Comparison of ENCODE assay signal across 30 cellular contexts in genomic region chr14:104887623-104888488, GRCh38. TPM values are rescaled to one million over a fixed set of nuclear protein-coding genes. Genes with fewer than 3 reads are reported as not detected.
A peak's percentile ranks its signal among the peaks of the same experiment; 100 is the strongest.
DNase-seq lines count a peak whose midpoint lies in the region; ATAC-seq, FAIRE-seq and TF ChIP-seq lines count a peak whose summit lies in the region.
"Had no signal": no experiment of that assay in that cellular context is flagged by ENCODE, and none has a peak within 500 bp of the region (broad histone marks: within the 10 kb centered on the region; RNA-seq: fewer than 3 reads in every experiment).

No MANE protein-coding gene starts in this region.

- no peaks in the 10 kb centered on the region for H3K4me1 Mint-ChIP-seq in stimulated activated memory B cell treated with anti-CD40 and anti-IgM and Interleukin-4, amounts not matched to agents 10 μg/mL and 1 μg/mL and 100 μg/mL, for 72 hours
- H3K4me1 Mint-ChIP-seq: activated CD8-positive, alpha-beta memory T cell treated with anti-CD3 and anti-CD28 coated beads, Interleukin-2, amount 10 ng/mL, durations not matched to agents 7 days and 5 days had no signal

- no peaks in the 10 kb centered on the region for H3K36me3 Mint-ChIP-seq in stimulated activated memory B cell treated with anti-CD40 and anti-IgM and Interleukin-4, amounts not matched to agents 10 μg/mL and 1 μg/mL and 100 μg/mL, for 72 hours
- H3K36me3 Mint-ChIP-seq: activated CD8-positive, alpha-beta memory T cell treated with anti-CD3 and anti-CD28 coated beads, Interleukin-2, amount 10 ng/mL, durations not matched to agents 7 days and 5 days had no signal

- no peaks in the 10 kb centered on the region for H4K20me1 ChIP-seq in HepG2 (ENCODE audit: insufficient read depth, low read length)

- H3K4me1 ChIP-seq in RWPE2 (ENCODE audit: insufficient read depth, poor library complexity, severe bottlenecking) (no peaks in the 10 kb centered on the region), HepG2 (ENCODE audit: insufficient read depth, low read length) (no peaks in the 10 kb centered on the region)
- H3K4me1 ChIP-seq: adrenal gland, uterus had no signal

- H3K27ac ChIP-seq in RWPE2 (ENCODE audit: poor library complexity, severe bottlenecking) (no peak overlapping the region), HepG2 (ENCODE audit: extremely low read length, insufficient read depth, low read length) (no peak overlapping the region), coronary artery (no peak overlapping the region)
- H3K27ac ChIP-seq: adrenal gland, epithelial cell of prostate, hepatocyte, skin epidermis, uterus had no signal

- H3K27me3 Mint-ChIP-seq in stimulated activated memory B cell treated with anti-CD40 and anti-IgM and Interleukin-4, amounts not matched to agents 10 μg/mL and 1 μg/mL and 100 μg/mL, for 72 hours, result peaks cover 48% of the 10 kb centered on the region
- H3K27me3 Mint-ChIP-seq: activated CD8-positive, alpha-beta memory T cell treated with anti-CD3 and anti-CD28 coated beads, Interleukin-2, amount 10 ng/mL, durations not matched to agents 7 days and 5 days; dendritic cell treated with granulocyte-macrophage colony-stimulating factor and Interleukin-4, amounts not matched to agents 40 ng/mL and 50 ng/mL, for 4 days had no signal

- H3K4me3 Mint-ChIP-seq in stimulated activated memory B cell treated with anti-CD40 and anti-IgM and Interleukin-4, amounts not matched to agents 10 μg/mL and 1 μg/mL and 100 μg/mL, for 72 hours, result no peak overlapping the region
- H3K4me3 Mint-ChIP-seq: activated CD8-positive, alpha-beta memory T cell treated with anti-CD3 and anti-CD28 coated beads, Interleukin-2, amount 10 ng/mL, durations not matched to agents 7 days and 5 days; dendritic cell treated with granulocyte-macrophage colony-stimulating factor and Interleukin-4, amounts not matched to agents 40 ng/mL and 50 ng/mL, for 4 days had no signal

- H3K4me2 ChIP-seq in HepG2 (ENCODE audit: low read depth, low read length), result no peak overlapping the region
- H3K4me2 ChIP-seq: hepatocyte had no signal

- no peak overlapping the region for H3K9ac ChIP-seq in HepG2 (ENCODE audit: insufficient read depth, low read depth, low read length)

- TF ChIP-seq POLR2A in HepG2 (IDR thresholded peaks at IDR 0.05; ENCODE audit: insufficient read depth in 1 of 2, low read depth in 2 of 2, low read length in 2 of 2), result no peak

- ATAC-seq in RWPE2 (ENCODE audit: low read depth) (no peak), HepG2 (no peak)
- ATAC-seq in stimulated activated memory B cell treated with anti-CD40 and anti-IgM and Interleukin-4, amounts not matched to agents 10 μg/mL and 1 μg/mL and 100 μg/mL, for 72 hours, result peak; percentile 2
- ATAC-seq: activated CD8-positive, alpha-beta memory T cell treated with anti-CD3 and anti-CD28 coated beads, Interleukin-2, amount 10 ng/mL, durations not matched to agents 7 days and 5 days had no signal

- peaks cover 58% of the 10 kb centered on the region for H3K36me3 ChIP-seq in RWPE2 (ENCODE audit: low read depth)
- H3K36me3 ChIP-seq in HepG2 (replicated peaks in 1 of 2; ENCODE audit: control insufficient read depth in 1 of 2, insufficient read depth in 2 of 2, low read length in 2 of 2), result peaks cover 4 to 7% of the 10 kb centered on the region in 2 experiments; a peak in 2 of 5 replicates
- H3K36me3 ChIP-seq: uterus had no signal

- TF ChIP-seq RAD21 in HepG2 (CRISPR knock-in tag; IDR thresholded peaks at IDR 0.05), result no peak

- H3K9me3 ChIP-seq in RWPE2 (ENCODE audit: severe bottlenecking) (no peaks in the 10 kb centered on the region), HepG2 (ENCODE audit: low read length) (no peaks in the 10 kb centered on the region)
- H3K9me3 ChIP-seq: adrenal gland, uterus had no signal

- peaks cover 10% of the 10 kb centered on the region for H3K9me3 Mint-ChIP-seq in stimulated activated memory B cell treated with anti-CD40 and anti-IgM and Interleukin-4, amounts not matched to agents 10 μg/mL and 1 μg/mL and 100 μg/mL, for 72 hours
- H3K9me3 Mint-ChIP-seq: dendritic cell treated with granulocyte-macrophage colony-stimulating factor and Interleukin-4, amounts not matched to agents 40 ng/mL and 50 ng/mL, for 4 days had no signal

- TF ChIP-seq CTCF in RWPE2 (IDR thresholded peaks at IDR 0.05; ENCODE audit: poor library complexity, severe bottlenecking), result no peak
- TF ChIP-seq CTCF in HepG2 (CRISPR knock-in tag; IDR thresholded peaks at IDR 0.05), result no peak
- no peak for TF ChIP-seq CTCF in coronary artery (IDR thresholded peaks at IDR 0.05)

- H3K27me3 ChIP-seq in RWPE2 (ENCODE audit: insufficient read depth, poor library complexity, severe bottlenecking) (no peaks in the 10 kb centered on the region), HepG2 (ENCODE audit: control insufficient read depth in 1 of 2, insufficient read depth in 2 of 2, low read length in 2 of 2) (no peaks in the 10 kb centered on the region)
- H3K27me3 ChIP-seq: adrenal gland, hepatocyte, uterus had no signal

- no peaks in the 10 kb centered on the region for H3K79me2 ChIP-seq in HepG2 (ENCODE audit: insufficient read depth, low read length)
- H3K79me2 ChIP-seq: hepatocyte had no signal

- TF ChIP-seq EP300 in HepG2 (IDR thresholded peaks at IDR 0.05; ENCODE audit: low read depth in 2 of 2, low read length in 2 of 2), result no peak
- no peak for TF ChIP-seq EP300 in HepG2 (CRISPR knock-in tag; IDR thresholded peaks at IDR 0.05; ENCODE audit: borderline replicate concordance)

- H3K4me3 ChIP-seq in RWPE2 (ENCODE audit: severe bottlenecking) (no peak overlapping the region), HepG2 (replicated peaks in 1 of 3; ENCODE audit: insufficient read depth in 1 of 3, low read depth in 2 of 3, low read length in 3 of 3) (no peak overlapping the region), coronary artery (no peak overlapping the region)
- H3K4me3 ChIP-seq: adrenal gland, hepatocyte, skin epidermis, uterus had no signal

- no peak for FAIRE-seq in HepG2 (lab: Jason Lieb, UNC)
- FAIRE-seq: bronchial epithelial cell, D721Med, GM18507, islet of Langerhans had no signal

- H3K27ac Mint-ChIP-seq in stimulated activated memory B cell treated with anti-CD40 and anti-IgM and Interleukin-4, amounts not matched to agents 10 μg/mL and 1 μg/mL and 100 μg/mL, for 72 hours, result no peak overlapping the region
- H3K27ac Mint-ChIP-seq: activated CD8-positive, alpha-beta memory T cell treated with anti-CD3 and anti-CD28 coated beads, Interleukin-2, amount 10 ng/mL, durations not matched to agents 7 days and 5 days; dendritic cell treated with granulocyte-macrophage colony-stimulating factor and Interleukin-4, amounts not matched to agents 40 ng/mL and 50 ng/mL, for 4 days had no signal

- CTCF ChIA-PET in HepG2 (lab: Yijun Ruan, JAX; ENCODE audit: low intra/inter-chr PET ratio, low total read pairs), result no interaction called here

- in situ Hi-C loops in HepG2 (cut with HindIII; ENCODE audit: extremely low pct_ligation_motif_present, low pct_unique_long_range_greater_than_20kb), result no loop called here

- no CpG with 5 or more reads among the region's 33 CpGs for WGBS in HepG2 (ENCODE audit: low lambda C conversion rate)

- POLR2A ChIA-PET in HepG2 (lab: Yijun Ruan, JAX), result no interaction called here

- intact Hi-C loops in HepG2 (cut with micrococcal nuclease; ENCODE audit: unreplicated experiment), result no loop called here

- BruUV-seq in HepG2 (replicated peaks; lab: Mats Ljungman, UMichigan), result no TSS peak

- peak; percentile 2 for DNase-seq in activated gamma-delta T cell treated with Interleukin-2 at 50 U/mL for 16 hours
- no peak for DNase-seq in activated gamma-delta T cell (lab: John Stamatoyannopoulos, UW)
- DNase-seq in RWPE2 (ENCODE audit: low spot score), result peak; percentile 77
- no peak for DNase-seq in HepG2 (ENCODE audit: low spot score)
- DNase-seq in NCI-H524 treated with DMSO at 0.1 percent for 48 hours (lab: John Stamatoyannopoulos, UW), result no peak
- DNase-seq in superior temporal gyrus (ENCODE audit: extremely low spot score), result no peak
- DNase-seq in coronary artery (ENCODE audit: low spot score), result no peak
- DNase-seq: activated CD4-positive, alpha-beta T cell treated with anti-CD3 and anti-CD28 coated beads for 1 hour; activated CD8-positive, alpha-beta memory T cell treated with anti-CD3 and anti-CD28 coated beads, Interleukin-2, amount 10 ng/mL, durations not matched to agents 7 days and 5 days; C1 segment of cervical spinal cord; IMR-90; mammary epithelial cell; NCI-H1417; NCI-H510A treated with DMSO at 0.1 percent for 48 hours; T1000 had no signal

- H2AFZ ChIP-seq in HepG2 (ENCODE audit: low read length), result no peak overlapping the region
- H2AFZ ChIP-seq: hepatocyte had no signal

RNA-seq across cellular contexts. Expression of gene CEP170B, which starts 22.8 kb away (rescaled TPM):
- total RNA-seq in HepG2 (2016; rRNA removed; fragmentation: Illumina TruSeq; extraction: Trizol), result 4.4 and 8.8 TPM in 2 replicates
- 1.9 and 3.8 TPM in 2 replicates for total RNA-seq in HepG2 (2016; cell fraction: cytosol; rRNA removed; fragmentation: Illumina TruSeq; extraction: Trizol; ENCODE audit: low read depth)
- 3.5 and 8.9 TPM in 2 replicates for total RNA-seq in HepG2 (2016; cell fraction: insoluble cytoplasmic fraction; rRNA removed; fragmentation: Illumina TruSeq; extraction: Trizol)
- total RNA-seq in HepG2 (2016; cell fraction: membrane; rRNA removed; fragmentation: Illumina TruSeq; extraction: Trizol), result 2.8 and 3.2 TPM in 2 replicates
- total RNA-seq in HepG2 (2016; cell fraction: nucleus; rRNA removed; fragmentation: Illumina TruSeq; extraction: Trizol), result 7.2 and 8.8 TPM in 2 replicates
- polyA plus RNA-seq in HepG2 (2011; rRNA removed), result 4.3 and 6.2 TPM in 2 replicates
- 3.5 and 4.9 TPM in 2 replicates for polyA plus RNA-seq in HepG2 (2011; cell fraction: cytosol; rRNA removed)
- 25.2 and 37.7 TPM in 2 replicates for polyA plus RNA-seq in HepG2 (2011; cell fraction: nucleus; rRNA removed)
- 7.4 and 10.5 TPM in 2 replicates for polyA plus RNA-seq in HepG2 (2012)
- 0.50 and 0.58 TPM in 2 replicates for polyA plus RNA-seq in HepG2 (2016; cell fraction: cytosol; fragmentation: Illumina TruSeq; extraction: Trizol; ENCODE audit: low read depth)
- 4.9 and 7.1 TPM in 2 replicates for polyA plus RNA-seq in HepG2 (2016; cell fraction: insoluble cytoplasmic fraction; fragmentation: Illumina TruSeq; extraction: Trizol; ENCODE audit: low read depth)
- 1.8 and 2.2 TPM in 2 replicates for polyA plus RNA-seq in HepG2 (2016; cell fraction: membrane; fragmentation: Illumina TruSeq; extraction: Trizol; ENCODE audit: low read depth)
- polyA plus RNA-seq in HepG2 (2016; cell fraction: nucleus; fragmentation: Illumina TruSeq; extraction: Trizol; ENCODE audit: insufficient read depth, low read depth), result 43.8 and 50.2 TPM in 2 replicates
- polyA minus RNA-seq in HepG2 (2011; rRNA and poly(A)+ RNA removed; ENCODE audit: low replicate concordance), result 6.4 and 7.9 TPM in 2 replicates
- polyA minus RNA-seq in HepG2 (2011; cell fraction: cytosol; rRNA and poly(A)+ RNA removed), result 4.6 and 7.0 TPM in 2 replicates
- 4.1 and 5.7 TPM in 2 replicates for polyA minus RNA-seq in HepG2 (2011; cell fraction: nucleus; rRNA and poly(A)+ RNA removed)

RNA-seq across cellular contexts. Expression of gene PLD4, which starts 36.8 kb away (rescaled TPM):
- not detected in 2 replicates for total RNA-seq in HepG2 (2016; rRNA removed; fragmentation: Illumina TruSeq; extraction: Trizol)
- not detected in 2 replicates for total RNA-seq in HepG2 (2016; cell fraction: cytosol; rRNA removed; fragmentation: Illumina TruSeq; extraction: Trizol; ENCODE audit: low read depth)
- not detected in 2 replicates for total RNA-seq in HepG2 (2016; cell fraction: insoluble cytoplasmic fraction; rRNA removed; fragmentation: Illumina TruSeq; extraction: Trizol)
- total RNA-seq in HepG2 (2016; cell fraction: membrane; rRNA removed; fragmentation: Illumina TruSeq; extraction: Trizol), result not detected in 2 replicates
- not detected in 2 replicates for total RNA-seq in HepG2 (2016; cell fraction: nucleus; rRNA removed; fragmentation: Illumina TruSeq; extraction: Trizol)
- not detected in 2 replicates for polyA plus RNA-seq in HepG2 (2011; rRNA removed)
- not detected in 2 replicates for polyA plus RNA-seq in HepG2 (2011; cell fraction: cytosol; rRNA removed)
- polyA plus RNA-seq in HepG2 (2011; cell fraction: nucleus; rRNA removed), result not detected in 2 replicates
- not detected in 2 replicates for polyA plus RNA-seq in HepG2 (2012)
- polyA plus RNA-seq in HepG2 (2016; cell fraction: cytosol; fragmentation: Illumina TruSeq; extraction: Trizol; ENCODE audit: low read depth), result not detected in 2 replicates
- not detected in 2 replicates for polyA plus RNA-seq in HepG2 (2016; cell fraction: insoluble cytoplasmic fraction; fragmentation: Illumina TruSeq; extraction: Trizol; ENCODE audit: low read depth)
- polyA plus RNA-seq in HepG2 (2016; cell fraction: membrane; fragmentation: Illumina TruSeq; extraction: Trizol; ENCODE audit: low read depth), result not detected in 2 replicates
- polyA plus RNA-seq in HepG2 (2016; cell fraction: nucleus; fragmentation: Illumina TruSeq; extraction: Trizol; ENCODE audit: insufficient read depth, low read depth), result not detected in 2 replicates
- 0.02 TPM in 1 of 2 replicates, not detected in the other for polyA minus RNA-seq in HepG2 (2011; rRNA and poly(A)+ RNA removed; ENCODE audit: low replicate concordance)
- not detected in 2 replicates for polyA minus RNA-seq in HepG2 (2011; cell fraction: cytosol; rRNA and poly(A)+ RNA removed)
- not detected in 2 replicates for polyA minus RNA-seq in HepG2 (2011; cell fraction: nucleus; rRNA and poly(A)+ RNA removed)
- total RNA-seq: activated CD8-positive, alpha-beta memory T cell treated with anti-CD3 and anti-CD28 coated beads, Interleukin-2, amount 10 ng/mL, durations not matched to agents 7 days and 5 days; bronchial epithelial cell; fibroblast of villous mesenchyme; hepatocyte; IMR-90; M059J; myocyte; RPMI7951 had no signal

Comparison
In these comparisons a context has a peak if more than half of its experiments do, and no peak if none do; other contexts are left out.
1. DNase-seq: peak in activated gamma-delta T cell treated with Interleukin-2 at 50 U/mL for 16 hours (single experiment) and RWPE2 (single experiment); none in activated gamma-delta T cell (single experiment), HepG2 (single experiment), NCI-H524 treated with DMSO at 0.1 percent for 48 hours (single experiment), superior temporal gyrus (single experiment) and coronary artery (single experiment).